ENCODE assay signal across 10 cellular contexts in the genomic region with DNA sequence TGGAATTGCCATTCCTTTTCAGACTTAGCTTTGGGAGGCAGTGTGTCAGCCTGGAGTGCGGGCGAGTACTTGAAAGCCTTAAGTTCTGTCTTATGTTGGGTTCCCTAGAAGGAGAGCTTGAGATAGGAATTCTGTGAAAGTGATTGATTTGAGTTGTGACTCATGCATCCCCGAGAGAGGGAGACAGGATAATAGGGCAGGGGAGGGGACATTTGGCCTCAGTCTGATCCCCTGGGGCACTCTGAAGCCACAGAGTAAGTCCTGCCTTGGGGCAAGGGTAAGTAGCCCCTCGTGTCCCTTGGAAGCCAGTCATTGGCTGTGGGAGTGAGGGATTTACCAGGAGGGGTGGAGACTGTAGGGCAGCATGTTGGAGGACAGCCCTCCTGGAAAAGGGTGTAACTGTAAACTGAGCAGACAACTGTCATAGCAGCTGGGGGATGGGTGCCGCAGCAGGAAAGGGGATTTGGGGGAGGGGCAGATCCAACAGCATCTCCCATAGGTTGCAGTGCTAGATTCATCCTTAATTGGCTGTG. TPM values are rescaled to one million over a fixed set of nuclear protein-coding genes. Genes with fewer than 3 reads are reported as not detected.
A peak's percentile ranks its signal among the peaks of the same experiment; 100 is the strongest.
DNase-seq lines count a peak whose midpoint lies in the region; ATAC-seq and TF ChIP-seq lines count a peak whose summit lies in the region.
"Had no signal": no experiment of that assay in that cellular context is flagged by ENCODE, and none has a peak within 500 bp of the region (broad histone marks: within the 10 kb centered on the region; RNA-seq: fewer than 3 reads in every experiment).

No MANE protein-coding gene starts in this region.

- H3K4me1 Mint-ChIP-seq in activated CD4-positive, alpha-beta T cell treated with anti-CD3 and anti-CD28 coated beads, Interleukin-2, amount 10 ng/mL, durations not matched to agents 7 days and 5 days = peaks cover 57% of the 10 kb centered on the region
- H3K4me1 Mint-ChIP-seq: naive B cell had no signal

- POLR2A ChIA-PET in activated CD4-positive, alpha-beta T cell treated with anti-CD3 and anti-CD28 coated beads, Interleukin-2, amount 10 ng/mL, durations not matched to agents 7 days and 5 days (lab: Charles Lee) = no interaction called here

- peaks cover 4% of the 10 kb centered on the region for H3K36me3 Mint-ChIP-seq in activated CD4-positive, alpha-beta T cell treated with anti-CD3 and anti-CD28 coated beads, Interleukin-2, amount 10 ng/mL, durations not matched to agents 7 days and 5 days (ENCODE audit: low read depth)
- H3K36me3 Mint-ChIP-seq: naive B cell had no signal

- no peaks in the 10 kb centered on the region for H3K9me3 ChIP-seq in mucosa of descending colon

- no peak overlapping the region for H3K27ac ChIP-seq in caudate nucleus (ENCODE audit: low read depth, low read length)

- ATAC-seq in mucosa of descending colon (peak; percentile 41), HG03342 (IDR thresholded peaks at IDR 0.05; ENCODE audit: unreplicated experiment) (no peak), HG02763 (IDR thresholded peaks at IDR 0.05; ENCODE audit: unreplicated experiment) (no peak)

- no peak for TF ChIP-seq CTCF in mucosa of descending colon (IDR thresholded peaks at IDR 0.05)

- CTCF ChIA-PET in activated CD4-positive, alpha-beta T cell treated with anti-CD3 and anti-CD28 coated beads, Interleukin-2, amount 10 ng/mL, durations not matched to agents 7 days and 5 days (lab: Charles Lee) = no interaction called here

- no peak overlapping the region for H3K4me3 ChIP-seq in mucosa of descending colon

- no peaks in the 10 kb centered on the region for H3K36me3 ChIP-seq in mucosa of descending colon (ENCODE audit: low read depth)

- H3K27ac Mint-ChIP-seq in activated CD4-positive, alpha-beta T cell treated with anti-CD3 and anti-CD28 coated beads, Interleukin-2, amount 10 ng/mL, durations not matched to agents 7 days and 5 days = no peak overlapping the region
- H3K27ac Mint-ChIP-seq: naive B cell had no signal

- DNase-seq in D341Med (ENCODE audit: low spot score) (peak; percentile 81), NCI-H2227 treated with DMSO at 0.1 percent for 48 hours (lab: John Stamatoyannopoulos, UW) (peak; percentile 27), ecto neural progenitor cell (ENCODE audit: low spot score) (peak; percentile 85), mucosa of descending colon (peak in 2 of 3 donors; percentile 55 to 76), caudate nucleus (lab: John Stamatoyannopoulos, UW) (no peak)
- DNase-seq in activated CD4-positive, alpha-beta T cell treated with anti-CD3 and anti-CD28 coated beads, Interleukin-2, amount 10 ng/mL, durations not matched to agents 7 days and 5 days = no peak
- DNase-seq: Karpas-422, naive B cell had no signal

- H3K9me3 Mint-ChIP-seq in activated CD4-positive, alpha-beta T cell treated with anti-CD3 and anti-CD28 coated beads, Interleukin-2, amount 10 ng/mL, durations not matched to agents 7 days and 5 days = peaks cover 4% of the 10 kb centered on the region
- H3K9me3 Mint-ChIP-seq: naive B cell had no signal

- intact Hi-C loops in mucosa of descending colon (cut with DNase I, micrococcal nuclease) = no loop called here

- peaks cover 4% of the 10 kb centered on the region for H3K27me3 Mint-ChIP-seq in activated CD4-positive, alpha-beta T cell treated with anti-CD3 and anti-CD28 coated beads, Interleukin-2, amount 10 ng/mL, durations not matched to agents 7 days and 5 days

- no peak overlapping the region for H3K4me3 Mint-ChIP-seq in activated CD4-positive, alpha-beta T cell treated with anti-CD3 and anti-CD28 coated beads, Interleukin-2, amount 10 ng/mL, durations not matched to agents 7 days and 5 days
- H3K4me3 Mint-ChIP-seq: naive B cell had no signal

- peaks cover 43% of the 10 kb centered on the region for H3K4me1 ChIP-seq in mucosa of descending colon (ENCODE audit: low read depth)

RNA-seq across cellular contexts. Expression of a gene that starts 44.0 kb away (rescaled TPM):
- total RNA-seq in mucosa of descending colon = 100 to 1,000 TPM in 1 of 3 donors, 10 to 100 TPM in 2; 71.3 to 131 (median 88.9) TPM
- 10 to 100 TPM; 25.4 to 27.0 TPM for total RNA-seq in activated CD4-positive, alpha-beta T cell treated with anti-CD3 and anti-CD28 coated beads, Interleukin-2, amount 10 ng/mL, durations not matched to agents 7 days and 5 days

RNA-seq across cellular contexts. Expression of a gene that starts 50.0 kb away (rescaled TPM):
- total RNA-seq in mucosa of descending colon = under 1 TPM in 1 of 3 donors, not detected in 2; 0.34 TPM
- total RNA-seq in activated CD4-positive, alpha-beta T cell treated with anti-CD3 and anti-CD28 coated beads, Interleukin-2, amount 10 ng/mL, durations not matched to agents 7 days and 5 days = not detected

Comparison
In these comparisons a context has a peak if more than half of its experiments do, and no peak if none do; other contexts are left out.
1. DNase-seq: peak in D341Med (single experiment), NCI-H2227 treated with DMSO at 0.1 percent for 48 hours (single experiment), ecto neural progenitor cell (single experiment) and mucosa of descending colon (2 of 3); none in activated CD4-positive, alpha-beta T cell treated with anti-CD3 and anti-CD28 coated beads, Interleukin-2, amount 10 ng/mL, durations not matched to agents 7 days and 5 days (single experiment) and caudate nucleus (0 of 61).